ENCODE assay signal across 2 cellular contexts in the genomic region with DNA sequence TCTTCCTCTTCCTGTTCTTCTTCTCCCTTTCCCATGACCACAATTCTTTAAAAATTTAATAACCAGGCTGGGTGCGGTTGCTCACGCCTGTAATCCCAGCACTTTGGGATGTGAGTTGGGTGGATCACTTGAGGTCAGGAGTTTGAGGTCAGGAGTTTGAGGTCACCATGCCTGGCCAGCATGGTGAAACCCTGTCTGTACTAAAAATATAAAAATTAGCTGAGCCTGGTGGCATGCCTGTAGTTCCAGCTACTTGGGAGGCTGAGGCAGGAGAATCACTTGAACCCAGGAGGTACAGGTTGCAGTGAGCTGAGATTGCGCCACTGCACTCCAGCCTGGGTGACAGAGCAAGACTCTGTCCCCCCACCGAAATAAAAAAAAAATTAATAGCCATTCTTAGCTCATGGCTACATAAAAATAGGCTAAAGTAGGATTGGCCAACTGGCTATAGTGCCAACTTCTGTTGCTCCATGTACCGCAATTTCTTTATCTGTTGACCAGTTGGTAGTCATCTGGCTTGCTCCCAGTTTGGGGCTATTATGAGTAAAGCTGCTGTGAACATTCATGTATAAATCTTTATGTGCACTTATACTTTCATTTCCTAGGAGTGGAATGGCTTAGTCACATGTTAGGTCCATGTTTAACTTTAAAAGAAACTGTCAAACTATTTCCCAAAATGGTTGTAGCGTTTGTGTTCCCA.
TF ChIP-seq lines count a peak whose summit lies in the region.

No MANE protein-coding gene starts in this region.

TF ChIP-seq in liver, 16 proteins besides CTCF, POLR2A, EP300 and RAD21:
- TF ChIP-seq, protein P1, sequence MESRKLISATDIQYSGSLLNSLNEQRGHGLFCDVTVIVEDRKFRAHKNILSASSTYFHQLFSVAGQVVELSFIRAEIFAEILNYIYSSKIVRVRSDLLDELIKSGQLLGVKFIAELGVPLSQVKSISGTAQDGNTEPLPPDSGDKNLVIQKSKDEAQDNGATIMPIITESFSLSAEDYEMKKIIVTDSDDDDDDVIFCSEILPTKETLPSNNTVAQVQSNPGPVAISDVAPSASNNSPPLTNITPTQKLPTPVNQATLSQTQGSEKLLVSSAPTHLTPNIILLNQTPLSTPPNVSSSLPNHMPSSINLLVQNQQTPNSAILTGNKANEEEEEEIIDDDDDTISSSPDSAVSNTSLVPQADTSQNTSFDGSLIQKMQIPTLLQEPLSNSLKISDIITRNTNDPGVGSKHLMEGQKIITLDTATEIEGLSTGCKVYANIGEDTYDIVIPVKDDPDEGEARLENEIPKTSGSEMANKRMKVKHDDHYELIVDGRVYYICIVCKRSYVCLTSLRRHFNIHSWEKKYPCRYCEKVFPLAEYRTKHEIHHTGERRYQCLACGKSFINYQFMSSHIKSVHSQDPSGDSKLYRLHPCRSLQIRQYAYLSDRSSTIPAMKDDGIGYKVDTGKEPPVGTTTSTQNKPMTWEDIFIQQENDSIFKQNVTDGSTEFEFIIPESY (IDR thresholded peaks at IDR 0.05), result no peak
- TF ChIP-seq FOXA2 (IDR thresholded peaks at IDR 0.05), result no peak
- TF ChIP-seq GABPA (IDR thresholded peaks at IDR 0.05 in 1 of 2, conservative IDR thresholded peaks at IDR 0.05 in 1 of 2), result no peak
- TF ChIP-seq, protein P2, sequence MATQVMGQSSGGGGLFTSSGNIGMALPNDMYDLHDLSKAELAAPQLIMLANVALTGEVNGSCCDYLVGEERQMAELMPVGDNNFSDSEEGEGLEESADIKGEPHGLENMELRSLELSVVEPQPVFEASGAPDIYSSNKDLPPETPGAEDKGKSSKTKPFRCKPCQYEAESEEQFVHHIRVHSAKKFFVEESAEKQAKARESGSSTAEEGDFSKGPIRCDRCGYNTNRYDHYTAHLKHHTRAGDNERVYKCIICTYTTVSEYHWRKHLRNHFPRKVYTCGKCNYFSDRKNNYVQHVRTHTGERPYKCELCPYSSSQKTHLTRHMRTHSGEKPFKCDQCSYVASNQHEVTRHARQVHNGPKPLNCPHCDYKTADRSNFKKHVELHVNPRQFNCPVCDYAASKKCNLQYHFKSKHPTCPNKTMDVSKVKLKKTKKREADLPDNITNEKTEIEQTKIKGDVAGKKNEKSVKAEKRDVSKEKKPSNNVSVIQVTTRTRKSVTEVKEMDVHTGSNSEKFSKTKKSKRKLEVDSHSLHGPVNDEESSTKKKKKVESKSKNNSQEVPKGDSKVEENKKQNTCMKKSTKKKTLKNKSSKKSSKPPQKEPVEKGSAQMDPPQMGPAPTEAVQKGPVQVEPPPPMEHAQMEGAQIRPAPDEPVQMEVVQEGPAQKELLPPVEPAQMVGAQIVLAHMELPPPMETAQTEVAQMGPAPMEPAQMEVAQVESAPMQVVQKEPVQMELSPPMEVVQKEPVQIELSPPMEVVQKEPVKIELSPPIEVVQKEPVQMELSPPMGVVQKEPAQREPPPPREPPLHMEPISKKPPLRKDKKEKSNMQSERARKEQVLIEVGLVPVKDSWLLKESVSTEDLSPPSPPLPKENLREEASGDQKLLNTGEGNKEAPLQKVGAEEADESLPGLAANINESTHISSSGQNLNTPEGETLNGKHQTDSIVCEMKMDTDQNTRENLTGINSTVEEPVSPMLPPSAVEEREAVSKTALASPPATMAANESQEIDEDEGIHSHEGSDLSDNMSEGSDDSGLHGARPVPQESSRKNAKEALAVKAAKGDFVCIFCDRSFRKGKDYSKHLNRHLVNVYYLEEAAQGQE (IDR thresholded peaks at IDR 0.05), result no peak
- TF ChIP-seq EGR1 (IDR thresholded peaks at IDR 0.05; ENCODE audit: low read depth in 2 of 2), result no peak
- TF ChIP-seq HNF4A (conservative IDR thresholded peaks at IDR 0.05), result peak; percentile 35 to 54
- TF ChIP-seq RXRA (IDR thresholded peaks at IDR 0.05), result peak; percentile 70 to 80

TF ChIP-seq in HepG2, 621 proteins besides CTCF, POLR2A, EP300 and RAD21:
- TF ChIP-seq, protein P3, sequence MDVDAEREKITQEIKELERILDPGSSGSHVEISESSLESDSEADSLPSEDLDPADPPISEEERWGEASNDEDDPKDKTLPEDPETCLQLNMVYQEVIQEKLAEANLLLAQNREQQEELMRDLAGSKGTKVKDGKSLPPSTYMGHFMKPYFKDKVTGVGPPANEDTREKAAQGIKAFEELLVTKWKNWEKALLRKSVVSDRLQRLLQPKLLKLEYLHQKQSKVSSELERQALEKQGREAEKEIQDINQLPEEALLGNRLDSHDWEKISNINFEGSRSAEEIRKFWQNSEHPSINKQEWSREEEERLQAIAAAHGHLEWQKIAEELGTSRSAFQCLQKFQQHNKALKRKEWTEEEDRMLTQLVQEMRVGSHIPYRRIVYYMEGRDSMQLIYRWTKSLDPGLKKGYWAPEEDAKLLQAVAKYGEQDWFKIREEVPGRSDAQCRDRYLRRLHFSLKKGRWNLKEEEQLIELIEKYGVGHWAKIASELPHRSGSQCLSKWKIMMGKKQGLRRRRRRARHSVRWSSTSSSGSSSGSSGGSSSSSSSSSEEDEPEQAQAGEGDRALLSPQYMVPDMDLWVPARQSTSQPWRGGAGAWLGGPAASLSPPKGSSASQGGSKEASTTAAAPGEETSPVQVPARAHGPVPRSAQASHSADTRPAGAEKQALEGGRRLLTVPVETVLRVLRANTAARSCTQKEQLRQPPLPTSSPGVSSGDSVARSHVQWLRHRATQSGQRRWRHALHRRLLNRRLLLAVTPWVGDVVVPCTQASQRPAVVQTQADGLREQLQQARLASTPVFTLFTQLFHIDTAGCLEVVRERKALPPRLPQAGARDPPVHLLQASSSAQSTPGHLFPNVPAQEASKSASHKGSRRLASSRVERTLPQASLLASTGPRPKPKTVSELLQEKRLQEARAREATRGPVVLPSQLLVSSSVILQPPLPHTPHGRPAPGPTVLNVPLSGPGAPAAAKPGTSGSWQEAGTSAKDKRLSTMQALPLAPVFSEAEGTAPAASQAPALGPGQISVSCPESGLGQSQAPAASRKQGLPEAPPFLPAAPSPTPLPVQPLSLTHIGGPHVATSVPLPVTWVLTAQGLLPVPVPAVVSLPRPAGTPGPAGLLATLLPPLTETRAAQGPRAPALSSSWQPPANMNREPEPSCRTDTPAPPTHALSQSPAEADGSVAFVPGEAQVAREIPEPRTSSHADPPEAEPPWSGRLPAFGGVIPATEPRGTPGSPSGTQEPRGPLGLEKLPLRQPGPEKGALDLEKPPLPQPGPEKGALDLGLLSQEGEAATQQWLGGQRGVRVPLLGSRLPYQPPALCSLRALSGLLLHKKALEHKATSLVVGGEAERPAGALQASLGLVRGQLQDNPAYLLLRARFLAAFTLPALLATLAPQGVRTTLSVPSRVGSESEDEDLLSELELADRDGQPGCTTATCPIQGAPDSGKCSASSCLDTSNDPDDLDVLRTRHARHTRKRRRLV (CRISPR knock-in tag; IDR thresholded peaks at IDR 0.05), result no peak
- TF ChIP-seq XRCC5 (optimal IDR thresholded peaks at IDR 0.05; ENCODE audit: low read length) (no peak), ZNF432 (CRISPR knock-in tag; IDR thresholded peaks at IDR 0.05; ENCODE audit: borderline replicate concordance) (no peak), ZFP37 (CRISPR knock-in tag; IDR thresholded peaks at IDR 0.05; ENCODE audit: borderline replicate concordance) (no peak), KLF11 (CRISPR knock-in tag; IDR thresholded peaks at IDR 0.05) (no peak), NFE2L2 (IDR thresholded peaks at IDR 0.05; ENCODE audit: low read length) (no peak), ZNF260 (CRISPR knock-in tag; IDR thresholded peaks at IDR 0.05; ENCODE audit: borderline replicate concordance, low read depth) (no peak), CHCHD3 (CRISPR knock-in tag; IDR thresholded peaks at IDR 0.05) (no peak), ARID2 (CRISPR knock-in tag; IDR thresholded peaks at IDR 0.05; ENCODE audit: borderline replicate concordance) (no peak), ZNF530 (CRISPR knock-in tag; IDR thresholded peaks at IDR 0.05; ENCODE audit: low read depth) (no peak), ZNF292 (CRISPR knock-in tag; IDR thresholded peaks at IDR 0.05; ENCODE audit: borderline replicate concordance, low read depth) (no peak), ESRRA (CRISPR knock-in tag; IDR thresholded peaks at IDR 0.05; ENCODE audit: low read depth) (no peak), TMF1 (CRISPR knock-in tag; IDR thresholded peaks at IDR 0.05; ENCODE audit: low read depth) (no peak)
- TF ChIP-seq, protein P4, sequence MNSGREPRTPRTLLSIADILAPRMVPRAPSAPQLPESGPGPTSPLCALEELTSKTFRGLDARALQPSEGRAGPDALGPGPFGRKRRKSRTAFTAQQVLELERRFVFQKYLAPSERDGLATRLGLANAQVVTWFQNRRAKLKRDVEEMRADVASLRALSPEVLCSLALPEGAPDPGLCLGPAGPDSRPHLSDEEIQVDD (CRISPR knock-in tag; IDR thresholded peaks at IDR 0.05; ENCODE audit: borderline replicate concordance), result no peak
- TF ChIP-seq, protein P5, sequence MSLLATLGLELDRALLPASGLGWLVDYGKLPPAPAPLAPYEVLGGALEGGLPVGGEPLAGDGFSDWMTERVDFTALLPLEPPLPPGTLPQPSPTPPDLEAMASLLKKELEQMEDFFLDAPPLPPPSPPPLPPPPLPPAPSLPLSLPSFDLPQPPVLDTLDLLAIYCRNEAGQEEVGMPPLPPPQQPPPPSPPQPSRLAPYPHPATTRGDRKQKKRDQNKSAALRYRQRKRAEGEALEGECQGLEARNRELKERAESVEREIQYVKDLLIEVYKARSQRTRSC (CRISPR knock-in tag; IDR thresholded peaks at IDR 0.05; ENCODE audit: low read depth), result no peak
